ENCODE assay signal across 28 cellular contexts in the genomic region with DNA sequence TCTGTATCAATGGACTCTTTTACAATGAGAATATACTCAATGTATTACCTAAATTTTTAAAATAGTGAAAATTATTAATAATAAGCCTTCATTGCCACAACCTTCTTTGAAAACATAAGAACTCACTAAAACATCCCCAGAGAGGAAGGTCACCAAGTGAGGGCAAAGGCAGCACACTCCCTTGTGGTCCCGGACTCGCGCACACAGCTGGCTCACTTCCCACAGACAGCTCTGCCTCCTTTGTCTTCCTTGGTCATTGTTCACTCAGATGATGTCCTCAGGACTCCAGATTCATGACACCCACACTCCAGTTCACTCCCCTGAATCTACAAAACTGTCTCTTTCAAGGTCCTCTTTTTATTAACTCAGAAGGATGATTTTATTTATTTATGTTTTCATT.
"Had no signal": no experiment of that assay in that cellular context is flagged by ENCODE, and none has a peak within 500 bp of the region (broad histone marks: within the 10 kb centered on the region; RNA-seq: fewer than 3 reads in every experiment).

No MANE protein-coding gene starts in this region.

- DNase-seq: activated CD4-positive, alpha-beta T cell treated with anti-CD3 and anti-CD28 coated beads for 4 hours; activated CD4-positive, alpha-beta T cell treated with anti-CD3 and anti-CD28 coated beads, Interleukin-2, amount 50 U/mL, for 4 hours; activated naive CD4-positive, alpha-beta T cell treated with Interleukin-2 at 50 U/mL for 16 hours; activated naive CD8-positive, alpha-beta T cell treated with anti-CD3 and anti-CD28 coated beads for 36 hours; activated T-cell treated with anti-CD3 and anti-CD28 coated beads, Interleukin-2, amount 50 U/mL, for 72 hours; body of pancreas; foreskin keratinocyte; left ventricle myocardium superior; mucosa of descending colon; sigmoid colon; stimulated activated CD4-positive, alpha-beta T cell treated with anti-CD3 and anti-CD28 coated beads, Interleukin-15, amount 100 ng/mL, for 24 hours; stimulated activated CD4-positive, alpha-beta T cell treated with anti-CD3 and anti-CD28 coated beads, Interleukin-2, amount 100 ng/mL, for 24 hours; stimulated activated naive CD4-positive, alpha-beta T cell treated with Interleukin-2 at 50 U/mL for 16 hours; SW 1271; T-helper 9 cell; testis; transverse colon had no signal

- H3K9me3 Mint-ChIP-seq: activated naive CD8-positive, alpha-beta T cell treated with anti-CD3 and anti-CD28 coated beads for 36 hours; activated T-cell treated with anti-CD3 and anti-CD28 coated beads, Interleukin-2, amount 50 U/mL, for 72 hours; nephron; T-helper 1 cell treated with Interleukin-12 subunit alpha and Interleukin-12 subunit beta and Interleukin-4 antibody, amounts not matched to agents 30 μg/mL and 1 μg/mL, for 36 hours had no signal

- H3K4me3 Mint-ChIP-seq: activated naive CD8-positive, alpha-beta T cell treated with anti-CD3 and anti-CD28 coated beads for 36 hours; activated T-cell treated with anti-CD3 and anti-CD28 coated beads, Interleukin-2, amount 50 U/mL, for 72 hours; nephron; T-helper 1 cell treated with Interleukin-12 subunit alpha and Interleukin-12 subunit beta and Interleukin-4 antibody, amounts not matched to agents 30 μg/mL and 1 μg/mL, for 36 hours had no signal

- H3K4me1 ChIP-seq: foreskin keratinocyte had no signal

- H3K27me3 Mint-ChIP-seq: activated naive CD8-positive, alpha-beta T cell treated with anti-CD3 and anti-CD28 coated beads for 36 hours; progenitor cell of endocrine pancreas had no signal

- ATAC-seq: activated T-cell treated with anti-CD3 and anti-CD28 coated beads, Interleukin-2, amount 50 U/mL, for 72 hours; body of pancreas; foreskin keratinocyte; left ventricle myocardium superior; mucosa of descending colon had no signal

- H3K27me3 ChIP-seq: adrenal gland, body of pancreas, esophagus muscularis mucosa, foreskin keratinocyte, neutrophil, sigmoid colon, testis, transverse colon had no signal

- H3K4me2 ChIP-seq: smooth muscle cell had no signal

- H3K27ac ChIP-seq: adrenal gland, body of pancreas, coronary artery, esophagus muscularis mucosa, foreskin keratinocyte, neutrophil, sigmoid colon, testis, transverse colon, VCaP had no signal

- H3K9me3 ChIP-seq: adrenal gland, body of pancreas, esophagus muscularis mucosa, mucosa of descending colon, neutrophil, sigmoid colon, testis, transverse colon had no signal

- H3K4me3 ChIP-seq: adrenal gland, body of pancreas, coronary artery, esophagus muscularis mucosa, mucosa of descending colon, sigmoid colon, smooth muscle cell, testis, transverse colon had no signal

- FAIRE-seq: islet of Langerhans, TTC549 had no signal

- H3K27ac Mint-ChIP-seq: activated naive CD8-positive, alpha-beta T cell treated with anti-CD3 and anti-CD28 coated beads for 36 hours; nephron; T-helper 1 cell treated with Interleukin-12 subunit alpha and Interleukin-12 subunit beta and Interleukin-4 antibody, amounts not matched to agents 30 μg/mL and 1 μg/mL, for 36 hours had no signal

- H3K4me1 Mint-ChIP-seq: activated naive CD8-positive, alpha-beta T cell treated with anti-CD3 and anti-CD28 coated beads for 36 hours; nephron had no signal
